Comparison of ENCODE assay signal across 1 cellular context in genomic region chr16:4539716-4540284, GRCh38.
TF ChIP-seq lines count a peak whose summit lies in the region.

No MANE protein-coding gene starts in this region.

TF ChIP-seq in H1, 55 proteins besides CTCF, POLR2A, EP300 and RAD21:
- TF ChIP-seq NANOG (IDR thresholded peaks at IDR 0.05; ENCODE audit: insufficient read depth, low read depth, low read length, poor library complexity, severe bottlenecking) (no peak), SIN3A (conservative IDR thresholded peaks at IDR 0.05 in 1 of 2, IDR thresholded peaks at IDR 0.05 in 1 of 2; ENCODE audit: low read depth in 1 of 2, low read length in 2 of 2) (no peak), TAF1 (IDR thresholded peaks at IDR 0.05; ENCODE audit: low read depth, low read length) (no peak), RBBP5 (IDR thresholded peaks at IDR 0.05; ENCODE audit: borderline replicate concordance, low read depth, low read length) (no peak)
